Comparison of ENCODE assay signal across 14 cellular contexts in the genomic region with DNA sequence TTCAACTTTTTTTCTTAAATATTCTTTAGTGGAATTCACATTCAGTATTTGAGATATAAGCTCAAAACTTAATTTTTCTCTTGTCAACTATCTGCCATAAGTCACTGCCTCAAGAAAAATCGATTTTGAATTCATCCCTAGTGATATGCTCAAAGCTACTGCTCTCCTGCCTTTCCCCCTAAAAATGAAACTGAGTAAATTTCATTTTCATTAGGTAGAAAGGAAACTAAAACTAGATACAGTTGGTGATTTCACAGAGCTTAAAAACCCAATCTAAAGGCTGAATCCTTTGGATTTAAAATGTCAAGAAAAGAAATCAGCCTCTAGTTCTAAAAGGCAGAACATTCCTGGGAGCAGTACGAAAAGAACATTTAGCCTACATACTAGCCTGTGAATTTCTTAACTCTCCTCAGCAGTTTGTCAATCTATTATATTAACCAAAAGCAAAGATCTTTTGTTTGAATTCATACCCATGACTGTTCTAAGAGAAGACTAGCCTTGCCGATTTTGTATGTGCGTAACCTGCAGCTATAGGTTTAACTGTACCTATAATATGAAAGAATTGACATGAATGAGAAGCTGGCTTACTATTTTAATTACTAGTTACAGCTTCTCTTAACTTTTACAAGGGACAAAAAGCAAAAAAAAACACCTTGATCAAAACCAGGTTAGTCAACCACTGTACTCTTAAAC. TPM values are rescaled to one million over a fixed set of nuclear protein-coding genes. Genes with fewer than 3 reads are reported as not detected.
DNase-seq lines count a peak whose midpoint lies in the region; ATAC-seq lines count a peak whose summit lies in the region.
"Had no signal": no experiment of that assay in that cellular context is flagged by ENCODE, and none has a peak within 500 bp of the region (broad histone marks: within the 10 kb centered on the region; RNA-seq: fewer than 3 reads in every experiment).

No MANE protein-coding gene starts in this region.

- peak overlapping the region; percentile 78 for H3K27ac Mint-ChIP-seq in activated CD4-positive, alpha-beta T cell treated with anti-CD3 and anti-CD28 coated beads, Interleukin-2, amount 10 ng/mL, durations not matched to agents 7 days and 5 days
- peak overlapping the region; percentile 64 for H3K27ac Mint-ChIP-seq in activated CD4-positive, alpha-beta memory T cell treated with anti-CD3 and anti-CD28 coated beads for 36 hours
- H3K27ac Mint-ChIP-seq in natural killer cell treated with Interleukin-12 subunit alpha and Interleukin-12 subunit beta and Interleukin-15 and Interleukin-18, amount 100 ng/mL, for 72 hours, result peak overlapping the region; percentile 69 to 85

- ATAC-seq in GM21423 (IDR thresholded peaks at IDR 0.05; ENCODE audit: unreplicated experiment), result peak; percentile 32
- no peak for ATAC-seq in natural killer cell treated with Interleukin-12 subunit alpha and Interleukin-12 subunit beta and Interleukin-15 and Interleukin-18, amount 100 ng/mL, for 72 hours
- ATAC-seq: effector memory CD8-positive, alpha-beta T cell; pancreas had no signal

- H3K9me3 Mint-ChIP-seq in activated CD4-positive, alpha-beta T cell treated with anti-CD3 and anti-CD28 coated beads, Interleukin-2, amount 10 ng/mL, durations not matched to agents 7 days and 5 days, result no peaks in the 10 kb centered on the region
- no peaks in the 10 kb centered on the region for H3K9me3 Mint-ChIP-seq in activated CD4-positive, alpha-beta memory T cell treated with anti-CD3 and anti-CD28 coated beads for 36 hours
- no peaks in the 10 kb centered on the region for H3K9me3 Mint-ChIP-seq in natural killer cell treated with Interleukin-12 subunit alpha and Interleukin-12 subunit beta and Interleukin-15 and Interleukin-18, amount 100 ng/mL, for 72 hours
- H3K9me3 Mint-ChIP-seq: effector memory CD8-positive, alpha-beta T cell had no signal

- POLR2A ChIA-PET in activated CD4-positive, alpha-beta T cell treated with anti-CD3 and anti-CD28 coated beads, Interleukin-2, amount 10 ng/mL, durations not matched to agents 7 days and 5 days (lab: Charles Lee), result no interaction called here
- POLR2A ChIA-PET in activated CD4-positive, alpha-beta memory T cell treated with anti-CD3 and anti-CD28 coated beads for 36 hours (lab: Charles Lee), result interaction anchor here (1.1 to 1.5 kb wide), 2 partner anchors 30 to 218 kb away, joined by 3 read pairs; no protein-coding TSS in a partner anchor

- CTCF ChIA-PET in activated CD4-positive, alpha-beta T cell treated with anti-CD3 and anti-CD28 coated beads, Interleukin-2, amount 10 ng/mL, durations not matched to agents 7 days and 5 days (lab: Charles Lee), result interaction anchor here (0.9 to 3.1 kb wide), 8 partner anchors 8 to 219 kb away, joined by 3 to 12 read pairs (median 3); no protein-coding TSS in a partner anchor
- CTCF ChIA-PET in activated CD4-positive, alpha-beta memory T cell treated with anti-CD3 and anti-CD28 coated beads for 36 hours (lab: Charles Lee), result interaction anchor here (0.6 to 6.0 kb wide), 8 partner anchors 8 to 222 kb away, joined by 3 to 51 read pairs (median 5); no protein-coding TSS in a partner anchor

- DNase-seq in activated CD4-positive, alpha-beta T cell treated with anti-CD3 and anti-CD28 coated beads, Interleukin-2, amount 10 ng/mL, durations not matched to agents 7 days and 5 days, result no peak
- DNase-seq in activated CD4-positive, alpha-beta T cell treated with anti-CD3 and anti-CD28 coated beads for 4 hours, result no peak
- no peak for DNase-seq in activated CD4-positive, alpha-beta memory T cell treated with anti-CD3 and anti-CD28 coated beads for 36 hours
- no peak for DNase-seq in natural killer cell treated with Interleukin-12 subunit alpha and Interleukin-12 subunit beta and Interleukin-15 and Interleukin-18, amount 100 ng/mL, for 72 hours (ENCODE audit: low spot score)
- no peak for DNase-seq in UCSD-AML1 (lab: John Stamatoyannopoulos, UW; ENCODE audit: unreplicated experiment)
- DNase-seq in GM19240 (ENCODE audit: insufficient read length, low spot score), result no peak
- DNase-seq in KG1 (lab: John Stamatoyannopoulos, UW), result no peak
- DNase-seq: caudate nucleus; effector memory CD8-positive, alpha-beta T cell; NCI-H1694; pancreas; SJCRH30; upper lobe of left lung had no signal

- peaks cover 22% of the 10 kb centered on the region for H3K36me3 Mint-ChIP-seq in activated CD4-positive, alpha-beta T cell treated with anti-CD3 and anti-CD28 coated beads, Interleukin-2, amount 10 ng/mL, durations not matched to agents 7 days and 5 days (ENCODE audit: low read depth)
- H3K36me3 Mint-ChIP-seq in activated CD4-positive, alpha-beta memory T cell treated with anti-CD3 and anti-CD28 coated beads for 36 hours, result peaks cover 4% of the 10 kb centered on the region
- H3K36me3 Mint-ChIP-seq in natural killer cell treated with Interleukin-12 subunit alpha and Interleukin-12 subunit beta and Interleukin-15 and Interleukin-18, amount 100 ng/mL, for 72 hours, result no peaks in the 10 kb centered on the region

- intact Hi-C loops in activated CD4-positive, alpha-beta memory T cell treated with anti-CD3 and anti-CD28 coated beads for 36 hours (cut with micrococcal nuclease), result loop anchor here (2.0 kb wide), 1 partner anchor 168 kb away; no protein-coding TSS in a partner anchor

- peaks cover 30% of the 10 kb centered on the region for H3K4me1 Mint-ChIP-seq in activated CD4-positive, alpha-beta T cell treated with anti-CD3 and anti-CD28 coated beads, Interleukin-2, amount 10 ng/mL, durations not matched to agents 7 days and 5 days
- peaks cover 25% of the 10 kb centered on the region for H3K4me1 Mint-ChIP-seq in activated CD4-positive, alpha-beta memory T cell treated with anti-CD3 and anti-CD28 coated beads for 36 hours (ENCODE audit: low read depth)
- peaks cover 15 to 21% of the 10 kb centered on the region in 2 donors for H3K4me1 Mint-ChIP-seq in natural killer cell treated with Interleukin-12 subunit alpha and Interleukin-12 subunit beta and Interleukin-15 and Interleukin-18, amount 100 ng/mL, for 72 hours (ENCODE audit: low read depth in 2 of 2)

- no peaks in the 10 kb centered on the region for H3K27me3 Mint-ChIP-seq in activated CD4-positive, alpha-beta T cell treated with anti-CD3 and anti-CD28 coated beads, Interleukin-2, amount 10 ng/mL, durations not matched to agents 7 days and 5 days
- H3K27me3 Mint-ChIP-seq in activated CD4-positive, alpha-beta memory T cell treated with anti-CD3 and anti-CD28 coated beads for 36 hours, result no peaks in the 10 kb centered on the region
- no peaks in the 10 kb centered on the region for H3K27me3 Mint-ChIP-seq in natural killer cell treated with Interleukin-12 subunit alpha and Interleukin-12 subunit beta and Interleukin-15 and Interleukin-18, amount 100 ng/mL, for 72 hours
- H3K27me3 Mint-ChIP-seq: effector memory CD8-positive, alpha-beta T cell had no signal

- H3K4me3 Mint-ChIP-seq in activated CD4-positive, alpha-beta T cell treated with anti-CD3 and anti-CD28 coated beads, Interleukin-2, amount 10 ng/mL, durations not matched to agents 7 days and 5 days, result peak overlapping the region; percentile 0
- H3K4me3 Mint-ChIP-seq in activated CD4-positive, alpha-beta memory T cell treated with anti-CD3 and anti-CD28 coated beads for 36 hours, result no peak overlapping the region
- peak overlapping the region; percentile 54 for H3K4me3 Mint-ChIP-seq in natural killer cell treated with Interleukin-12 subunit alpha and Interleukin-12 subunit beta and Interleukin-15 and Interleukin-18, amount 100 ng/mL, for 72 hours
- H3K4me3 Mint-ChIP-seq: effector memory CD8-positive, alpha-beta T cell had no signal

RNA-seq across cellular contexts. Expression of gene FAM53B, which starts 4.9 kb away (rescaled TPM):
- 10 to 100 TPM; 30.1 to 30.9 TPM for total RNA-seq in activated CD4-positive, alpha-beta T cell treated with anti-CD3 and anti-CD28 coated beads, Interleukin-2, amount 10 ng/mL, durations not matched to agents 7 days and 5 days
- total RNA-seq in activated CD4-positive, alpha-beta memory T cell treated with anti-CD3 and anti-CD28 coated beads for 36 hours, result 10 to 100 TPM; 25.3 to 25.5 TPM
- 10 to 100 TPM; 16.6 to 21.8 TPM for total RNA-seq in natural killer cell treated with Interleukin-12 subunit alpha and Interleukin-12 subunit beta and Interleukin-15 and Interleukin-18, amount 100 ng/mL, for 72 hours

RNA-seq across cellular contexts. Expression of gene EEF1AKMT2, which starts 42.6 kb away (rescaled TPM):
- 10 to 100 TPM; 23.5 to 28.3 TPM for total RNA-seq in activated CD4-positive, alpha-beta T cell treated with anti-CD3 and anti-CD28 coated beads, Interleukin-2, amount 10 ng/mL, durations not matched to agents 7 days and 5 days
- 10 to 100 TPM; 28.2 to 33.1 TPM for total RNA-seq in activated CD4-positive, alpha-beta memory T cell treated with anti-CD3 and anti-CD28 coated beads for 36 hours
- total RNA-seq in natural killer cell treated with Interleukin-12 subunit alpha and Interleukin-12 subunit beta and Interleukin-15 and Interleukin-18, amount 100 ng/mL, for 72 hours, result 10 to 100 TPM; 18.4 to 24.4 TPM

RNA-seq across cellular contexts. Expression of gene ABRAXAS2, which starts 52.5 kb away (rescaled TPM):
- 10 to 100 TPM; 15.3 to 19.7 TPM for total RNA-seq in activated CD4-positive, alpha-beta T cell treated with anti-CD3 and anti-CD28 coated beads, Interleukin-2, amount 10 ng/mL, durations not matched to agents 7 days and 5 days
- 10 to 100 TPM; 17.5 to 17.8 TPM for total RNA-seq in activated CD4-positive, alpha-beta memory T cell treated with anti-CD3 and anti-CD28 coated beads for 36 hours
- total RNA-seq in natural killer cell treated with Interleukin-12 subunit alpha and Interleukin-12 subunit beta and Interleukin-15 and Interleukin-18, amount 100 ng/mL, for 72 hours, result 10 to 100 TPM; 16.9 to 19.3 TPM
